14 cellular contexts compared by ENCODE assay signal in the genomic region with DNA sequence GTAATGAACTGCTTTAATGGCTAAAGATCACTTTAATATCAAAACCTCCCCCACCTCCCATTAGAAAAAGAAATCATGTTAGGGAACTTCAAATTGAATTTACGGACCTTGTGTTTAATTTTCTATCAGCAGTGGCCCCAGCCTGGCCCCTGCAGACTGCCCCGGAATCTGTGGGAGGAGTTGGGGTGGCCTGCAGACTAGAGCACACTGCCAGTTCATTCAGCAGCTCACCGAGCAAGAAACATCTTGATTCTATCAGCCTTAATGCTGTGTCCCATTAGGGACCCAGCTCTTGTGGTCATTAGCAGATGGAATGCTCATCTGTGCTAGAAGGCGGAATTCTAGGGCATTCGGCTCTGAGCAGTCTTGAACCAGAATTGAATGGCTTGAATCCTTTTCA. TPM values are rescaled to one million over a fixed set of nuclear protein-coding genes. Genes with fewer than 3 reads are reported as not detected.
DNase-seq lines count a peak whose midpoint lies in the region; ATAC-seq and TF ChIP-seq lines count a peak whose summit lies in the region.
"Had no signal": no experiment of that assay in that cellular context is flagged by ENCODE, and none has a peak within 500 bp of the region (broad histone marks: within the 10 kb centered on the region; RNA-seq: fewer than 3 reads in every experiment).

No MANE protein-coding gene starts in this region.

- H3K27ac ChIP-seq in ACC112 (ENCODE audit: low read depth, low read length) (0 out of 2 replicates have a peak overlapping the region, but pooled peaks have one; percentile 1), IMR-90 (ENCODE audit: insufficient read depth, low read length) (no peak overlapping the region), esophagus (ENCODE audit: low read depth in 2 of 2, low read length in 1 of 2) (peak overlapping the region; percentile 8 to 47), osteoblast (ENCODE audit: low read depth, low read length) (no peak overlapping the region), ovary (no peak overlapping the region), spleen (peak overlapping the region in 4 of 8 donors; percentile 16 to 54 (median 24))
- H3K27ac ChIP-seq: left lung, upper lobe of left lung had no signal

- H3K4me2 ChIP-seq in IMR-90 (ENCODE audit: low read depth, low read length), result no peak overlapping the region
- H3K4me2 ChIP-seq in osteoblast (ENCODE audit: insufficient read depth, low read length), result peak overlapping the region; percentile 16

- no peak for TF ChIP-seq RAD21 in IMR-90 (IDR thresholded peaks at IDR 0.05; ENCODE audit: low read length)

- H3K4me1 ChIP-seq in ACC112 (ENCODE audit: control insufficient read depth, insufficient read depth, low read length, unreplicated experiment), result peaks cover 66% of the 10 kb centered on the region
- peaks cover 41% of the 10 kb centered on the region for H3K4me1 ChIP-seq in IMR-90 (ENCODE audit: control insufficient read depth, insufficient read depth, low read length)
- peaks cover 4 to 12% of the 10 kb centered on the region in 2 donors for H3K4me1 ChIP-seq in esophagus (ENCODE audit: control insufficient read depth in 2 of 2, insufficient read depth in 2 of 2, low read length in 1 of 2)
- peaks cover 68% of the 10 kb centered on the region for H3K4me1 ChIP-seq in osteoblast (ENCODE audit: insufficient read depth, low read length)
- H3K4me1 ChIP-seq in ovary (ENCODE audit: insufficient read depth), result peaks cover 14% of the 10 kb centered on the region
- H3K4me1 ChIP-seq in spleen, result peaks cover 0 to 54% (median 18%) of the 10 kb centered on the region in 6 donors

- 0 out of 2 replicates have a peak overlapping the region, but pooled peaks have one; percentile 13 for H3K14ac ChIP-seq in IMR-90 (replicated peaks; ENCODE audit: low read depth, low read length)

- H2BK15ac ChIP-seq in IMR-90 (ENCODE audit: low read depth, low read length), result no peak overlapping the region

- DNase-seq in IMR-90, result no peak
- DNase-seq in osteoblast (ENCODE audit: insufficient read length, low spot score, missing footprints), result no peak
- no peak for DNase-seq in GM19240 (ENCODE audit: insufficient read length, low spot score)
- DNase-seq in ovary, result no peak
- no peak for DNase-seq in spleen
- DNase-seq: activated CD8-positive, alpha-beta T cell treated with anti-CD3 and anti-CD28 coated beads, Interleukin-2, amount 10 ng/mL, durations not matched to agents 7 days and 5 days; activated effector memory CD4-positive, alpha-beta T cell treated with Interleukin-2 at 50 U/mL for 16 hours; DMS153; left lung; NCI-H1105 treated with DMSO at 0.1 percent for 48 hours; upper lobe of left lung had no signal

- TF ChIP-seq POLR2A in IMR-90 (IDR thresholded peaks at IDR 0.05; ENCODE audit: low read depth, low read length) (no peak), ovary (IDR thresholded peaks at IDR 0.05) (no peak), spleen (IDR thresholded peaks at IDR 0.05) (no peak)

- H2BK5ac ChIP-seq in IMR-90 (ENCODE audit: low read depth, low read length, poor library complexity, severe bottlenecking), result peak overlapping the region; percentile 15

- ATAC-seq in IMR-90 (ENCODE audit: low read depth) (no peak), HG03196 (IDR thresholded peaks at IDR 0.05; ENCODE audit: unreplicated experiment) (no peak)
- ATAC-seq: activated CD8-positive, alpha-beta T cell treated with anti-CD3 and anti-CD28 coated beads, Interleukin-2, amount 10 ng/mL, durations not matched to agents 7 days and 5 days had no signal

- H3K4me3 ChIP-seq in ACC112 (ENCODE audit: low read depth, low read length) (no peak overlapping the region), IMR-90 (ENCODE audit: insufficient read depth, low read depth, low read length) (no peak overlapping the region), esophagus (ENCODE audit: low read depth in 1 of 2, low read length in 2 of 2) (no peak overlapping the region), osteoblast (ENCODE audit: insufficient read depth, low read length) (no peak overlapping the region), ovary (no peak overlapping the region), spleen (no peak overlapping the region)
- H3K4me3 ChIP-seq: left lung, upper lobe of left lung had no signal

- no TSS peak for BruUV-seq in IMR-90 (replicated peaks; lab: Mats Ljungman, UMichigan)

- peak overlapping the region; percentile 61; the same call in 1 of the 2 replicates for H2AK5ac ChIP-seq in IMR-90 (ENCODE audit: low read depth, low read length)

- no CpG with 5 or more reads among the region's 5 CpGs for WGBS in IMR-90 (ENCODE audit: extremely low coverage in 2 of 2, insufficient read length in 1 of 2), 2 experiments
- 64 to 70% methylated on average over 5 of the region's 5 CpGs for whole genome bisulfite sequencing in esophagus, 2 donors
- 42 to 55% (median 54%) methylated on average over 5 of the region's 5 CpGs for WGBS in ovary, 3 donors
- 78 to 83% (median 80%) methylated on average over 5 of the region's 5 CpGs for WGBS in spleen, 5 donors

- H3K56ac ChIP-seq in IMR-90 (ENCODE audit: extremely low read depth, insufficient read depth, low read length), result no peak overlapping the region

- H3K9ac ChIP-seq in IMR-90 (ENCODE audit: low read depth, low read length), result no peak overlapping the region

- H3K4ac ChIP-seq in IMR-90 (ENCODE audit: low read depth, low read length), result peak overlapping the region; percentile 34; the same call in 1 of the 2 replicates

- CTCF ChIA-PET in IMR-90 (lab: Yijun Ruan, JAX), result no interaction called here

- peak overlapping the region in 1 of 2 experiments; percentile 28; a peak in 1 of 4 replicates for H4K8ac ChIP-seq in IMR-90 (ENCODE audit: low read depth in 2 of 2, low read length in 2 of 2)

- TF ChIP-seq EP300 in ovary (IDR thresholded peaks at IDR 0.05), result no peak

- H3K23ac ChIP-seq in IMR-90 (ENCODE audit: low read depth, low read length), result no peak overlapping the region; the same call in 1 of the 2 replicates

- dilution Hi-C loops in IMR-90 (cut with HindIII; ENCODE audit: low sequenced_read_pairs, unreplicated experiment), result no loop called here

- no peak overlapping the region for H2AFZ ChIP-seq in ACC112 (ENCODE audit: low read length, unreplicated experiment)
- no peak overlapping the region for H2AFZ ChIP-seq in IMR-90 (replicated peaks; ENCODE audit: low read length, poor library complexity)
- no peak overlapping the region for H2AFZ ChIP-seq in osteoblast (ENCODE audit: low read length)

- H3K79me2 ChIP-seq in ACC112 (ENCODE audit: control insufficient read depth, insufficient read depth, low read length, unreplicated experiment) (peaks cover 76% of the 10 kb centered on the region), osteoblast (ENCODE audit: insufficient read depth, low read length) (peaks cover 71% of the 10 kb centered on the region)

- no peak overlapping the region for H2AK9ac ChIP-seq in IMR-90 (replicated peaks; ENCODE audit: low read depth, low read length, poor library complexity)

- POLR2A ChIA-PET in IMR-90 (lab: Charles Lee; ENCODE audit: unreplicated experiment), result no interaction called here

- H4K91ac ChIP-seq in IMR-90 (ENCODE audit: insufficient read depth, low read depth, low read length), result 0 out of 2 replicates have a peak overlapping the region, but pooled peaks have one; percentile 5

- H3K9me3 ChIP-seq in IMR-90 (ENCODE audit: control insufficient read depth, insufficient read depth, low read length) (no peaks in the 10 kb centered on the region), esophagus (ENCODE audit: control insufficient read depth in 2 of 2, insufficient read depth in 1 of 2, low read depth in 1 of 2, low read length in 1 of 2) (no peaks in the 10 kb centered on the region), osteoblast (ENCODE audit: low read depth, low read length) (no peaks in the 10 kb centered on the region), ovary (no peaks in the 10 kb centered on the region), spleen (no peaks in the 10 kb centered on the region)
- H3K9me3 ChIP-seq: left lung, upper lobe of left lung had no signal

- H2BK20ac ChIP-seq in IMR-90 (ENCODE audit: low read depth, low read length), result peak overlapping the region; percentile 24; the same call in 1 of the 2 replicates

- H4K20me1 ChIP-seq in IMR-90 (ENCODE audit: insufficient read depth, low read length) (peaks cover 60% of the 10 kb centered on the region), osteoblast (ENCODE audit: insufficient read depth, low read length) (peaks cover 5% of the 10 kb centered on the region)

- H3K27me3 ChIP-seq in ACC112 (ENCODE audit: insufficient read depth, low read length) (no peaks in the 10 kb centered on the region), IMR-90 (ENCODE audit: control insufficient read depth, insufficient read depth, low read length) (no peaks in the 10 kb centered on the region), esophagus (ENCODE audit: control insufficient read depth in 1 of 2, insufficient read depth in 2 of 2, low read length in 2 of 2) (no peaks in the 10 kb centered on the region), osteoblast (ENCODE audit: insufficient read depth, low read length) (no peaks in the 10 kb centered on the region), ovary (no peaks in the 10 kb centered on the region), spleen (replicated peaks in 1 of 7) (no peaks in the 10 kb centered on the region)
- H3K27me3 ChIP-seq: left lung, upper lobe of left lung had no signal

- intact Hi-C loops in IMR-90 (cut with micrococcal nuclease), result no loop called here
- intact Hi-C loops in ovary (cut with DNase I), result loop anchor here in 1 of 4 donors (10.0 kb wide), 1 partner anchor 48 kb away; no protein-coding TSS in a partner anchor
- intact Hi-C loops in spleen (cut with DNase I; ENCODE audit: low total_unique reads), result no loop called here

- H3K9me1 ChIP-seq in IMR-90 (ENCODE audit: insufficient read depth, low read length), result peaks cover 42% of the 10 kb centered on the region

- H3K36me3 ChIP-seq in ACC112 (ENCODE audit: insufficient read depth, low read length) (no peaks in the 10 kb centered on the region), IMR-90 (ENCODE audit: control insufficient read depth, insufficient read depth, low read length) (peaks cover 1% of the 10 kb centered on the region; the same call in 1 of the 2 replicates), esophagus (ENCODE audit: control insufficient read depth in 2 of 2, insufficient read depth in 2 of 2, low read length in 1 of 2) (no peaks in the 10 kb centered on the region), osteoblast (ENCODE audit: insufficient read depth, low read length) (no peaks in the 10 kb centered on the region), ovary (no peaks in the 10 kb centered on the region), spleen (no peaks in the 10 kb centered on the region)
- H3K36me3 ChIP-seq: left lung, upper lobe of left lung had no signal

- in situ Hi-C loops in IMR-90 (cut with MboI; ENCODE audit: low sequenced_read_pairs), result no loop called here

- no peak overlapping the region; the same call in 1 of the 2 replicates for H2BK120ac ChIP-seq in IMR-90 (ENCODE audit: low read depth, low read length)

- H3K79me1 ChIP-seq in IMR-90 (ENCODE audit: low read depth in 1 of 2, low read length in 2 of 2), result peaks cover 31 to 83% of the 10 kb centered on the region in 2 experiments

- H3K18ac ChIP-seq in IMR-90 (ENCODE audit: low read depth, low read length), result no peak overlapping the region

- peak overlapping the region; percentile 19; the same call in 1 of the 2 replicates for H4K5ac ChIP-seq in IMR-90 (ENCODE audit: low read depth, low read length)

- TF ChIP-seq CTCF in IMR-90 (conservative IDR thresholded peaks at IDR 0.05; ENCODE audit: low read depth, low read length) (no peak), osteoblast (IDR thresholded peaks at IDR 0.05; ENCODE audit: extremely low read depth, low read depth, low read length) (no peak), ovary (IDR thresholded peaks at IDR 0.05) (no peak), spleen (IDR thresholded peaks at IDR 0.05 in 8 of 11, conservative IDR thresholded peaks at IDR 0.05 in 3 of 11) (no peak)

RNA-seq across cellular contexts. Expression of a gene that starts 54.2 kb away (rescaled TPM):
- total RNA-seq in IMR-90 (2012; rRNA removed) (124 and 136 TPM in 2 replicates), osteoblast (259 and 274 TPM in 2 replicates), ovary (100 to 1,000 TPM in 5 of 7 donors, 10 to 100 TPM in 2; 51.9 to 141 (median 126) TPM), spleen (100 to 1,000 TPM in 4 of 7 donors, 10 to 100 TPM in 3; 77.5 to 163 (median 111) TPM)
- polyA plus RNA-seq in IMR-90 (2012; rRNA removed) (78.0 and 81.4 TPM in 2 replicates), esophagus (10 to 100 TPM; 50.8 to 52.5 TPM), ovary (100 to 1,000 TPM in 1 of 2 donors, 10 to 100 TPM in 1; 78.6 to 190 TPM), spleen (10 to 100 TPM; 38.9 to 70.3 (median 49.4) TPM)
- polyA plus RNA-seq in IMR-90 (2012; cell fraction: cytosol; rRNA removed), result 22.2 and 37.9 TPM in 2 replicates
- 338 and 411 TPM in 2 replicates for polyA plus RNA-seq in IMR-90 (2012; cell fraction: nucleus; rRNA removed; ENCODE audit: low replicate concordance)

Comparison
In these comparisons a context has a peak if more than half of its experiments do, and no peak if none do; other contexts are left out.
1. H3K27ac ChIP-seq: peak in ACC112 (single experiment) and esophagus (2 of 2); none in IMR-90 (single experiment), osteoblast (single experiment) and ovary (0 of 2).